In the genomic region with DNA sequence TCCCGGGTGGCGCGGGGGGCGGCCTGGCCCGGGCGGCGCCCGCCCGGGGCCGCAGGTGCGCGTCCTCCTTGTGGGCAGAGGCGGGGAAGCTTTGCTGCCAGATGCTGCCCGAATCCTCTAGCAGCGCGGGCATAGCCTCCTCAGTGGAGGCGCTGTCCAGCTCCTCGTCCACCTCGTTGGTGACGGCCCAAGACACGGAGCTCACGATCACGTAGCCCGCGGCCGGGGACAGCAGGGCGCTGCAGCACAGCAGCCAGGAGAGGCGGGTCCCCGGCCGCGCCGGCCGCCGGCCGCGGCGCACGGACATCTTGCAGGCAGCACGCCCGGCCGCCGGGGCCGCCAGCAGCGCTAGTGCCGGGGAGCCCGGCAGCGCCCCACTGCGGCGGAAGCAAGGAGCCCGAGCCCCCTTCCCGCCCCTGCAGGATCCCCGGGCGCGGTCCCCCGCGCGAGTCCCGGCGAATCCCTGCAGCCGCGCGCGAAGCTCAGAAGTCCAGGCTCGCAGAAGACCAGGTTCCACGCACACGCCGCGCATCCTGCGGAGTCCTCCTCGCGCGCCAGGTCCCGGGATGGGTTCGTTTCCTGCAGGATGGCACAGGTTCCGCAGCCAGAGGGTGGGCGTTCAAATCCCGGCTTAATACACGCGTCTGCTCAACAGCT, we compare ENCODE assay signal across 8 cellular contexts. TPM values are rescaled to one million over a fixed set of nuclear protein-coding genes. Genes with fewer than 3 reads are reported as not detected.
DNase-seq lines count a peak whose midpoint lies in the region; ATAC-seq, FAIRE-seq and TF ChIP-seq lines count a peak whose summit lies in the region.

A gene with protein sequence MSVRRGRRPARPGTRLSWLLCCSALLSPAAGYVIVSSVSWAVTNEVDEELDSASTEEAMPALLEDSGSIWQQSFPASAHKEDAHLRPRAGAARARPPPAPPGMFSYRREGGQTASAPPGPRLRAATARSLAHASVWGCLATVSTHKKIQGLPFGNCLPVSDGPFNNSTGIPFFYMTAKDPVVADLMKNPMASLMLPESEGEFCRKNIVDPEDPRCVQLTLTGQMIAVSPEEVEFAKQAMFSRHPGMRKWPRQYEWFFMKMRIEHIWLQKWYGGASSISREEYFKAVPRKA (minus strand): TSS at position 353 of the 657 bp plus-strand sequence. CDS start 46 bp downstream, at position 307.

- H3K36me3 ChIP-seq in bronchial epithelial cell (ENCODE audit: control insufficient read depth, insufficient read depth, low read length) = no peaks in the 10 kb centered on the region
- no peaks in the 10 kb centered on the region for H3K36me3 ChIP-seq in skeletal muscle satellite cell (ENCODE audit: insufficient read depth, low read length)

- H3K27ac ChIP-seq in VCaP = peak within 1 kb of the TSS; percentile 53; the same call in 1 of the 2 replicates

- TF ChIP-seq CTCF in VCaP (conservative IDR thresholded peaks at IDR 0.05) (peak; percentile 76), bronchial epithelial cell (IDR thresholded peaks at IDR 0.05; ENCODE audit: insufficient read depth, low read length, severe bottlenecking) (peak; percentile 66)

- FAIRE-seq in bronchial epithelial cell (lab: Jason Lieb, UNC) = no peak

- H3K9me3 ChIP-seq in skeletal muscle satellite cell (replicated peaks; ENCODE audit: low read length) = no peaks in the 10 kb centered on the region

- ATAC-seq in GM21390 (IDR thresholded peaks at IDR 0.05; ENCODE audit: unreplicated experiment) = no peak

- peak within 1 kb of the TSS; percentile 93 for H3K4me2 ChIP-seq in skeletal muscle satellite cell (ENCODE audit: low read length)

- H3K9ac ChIP-seq in skeletal muscle satellite cell (ENCODE audit: low read depth, low read length) = peak within 1 kb of the TSS; percentile 45

- no peaks in the 10 kb centered on the region for H3K27me3 ChIP-seq in bronchial epithelial cell (ENCODE audit: control insufficient read depth, insufficient read depth, low read length)
- peaks cover 31% of the 10 kb centered on the region for H3K27me3 ChIP-seq in skeletal muscle satellite cell (ENCODE audit: control insufficient read depth, insufficient read depth, low read length)

- peaks cover 24% of the 10 kb centered on the region for H3K4me1 ChIP-seq in skeletal muscle satellite cell (ENCODE audit: control insufficient read depth, insufficient read depth, low read length)

- H3K4me3 ChIP-seq in Jurkat, Clone E6-1 (ENCODE audit: low read length) = peak within 1 kb of the TSS; percentile 33
- H3K4me3 ChIP-seq in bronchial epithelial cell (ENCODE audit: low read depth, low read length) (peak within 1 kb of the TSS; percentile 36), skeletal muscle satellite cell (ENCODE audit: low read length) (peak within 1 kb of the TSS; percentile 77)

- peak; percentile 82 for DNase-seq in COLO668 (lab: John Stamatoyannopoulos, UW; ENCODE audit: unreplicated experiment)
- no peak for DNase-seq in Jurkat, Clone E6-1 (ENCODE audit: low read depth, low spot score)
- DNase-seq in bronchial epithelial cell (ENCODE audit: low read depth) = peak; percentile 30
- peak; percentile 92 for DNase-seq in iPS-NIHi11 (ENCODE audit: low spot score)
- DNase-seq in cerebellum (ENCODE audit: low spot score) = no peak

RNA-seq across cellular contexts. Expression of the gene that starts here (rescaled TPM):
- polyA plus RNA-seq in Jurkat, Clone E6-1 (2012; ENCODE audit: insufficient read depth, insufficient read length) = not detected
- total RNA-seq in bronchial epithelial cell = 0.26 and 0.38 TPM in 2 replicates
- total RNA-seq in skeletal muscle satellite cell (2012; rRNA removed) = 0.44 and 1.3 TPM in 2 replicates
- total RNA-seq in cerebellum = 8.6 TPM

Comparison
In these comparisons a context has a peak if more than half of its experiments do, and no peak if none do; other contexts are left out.
1. Peak in DNase-seq and H3K4me3 ChIP-seq in bronchial epithelial cell; RNA of the gene not detected or under 1 TPM.
2. DNase-seq: peak in COLO668 (single experiment) and iPS-NIHi11 (single experiment); none in Jurkat, Clone E6-1 (single experiment) and cerebellum (single experiment).
3. Peak in every context shown above with its lines, with median percentiles within 50 percentile points of each other: H3K4me3 ChIP-seq.